Comparison of ENCODE assay signal across 1 cellular context in the genomic region with DNA sequence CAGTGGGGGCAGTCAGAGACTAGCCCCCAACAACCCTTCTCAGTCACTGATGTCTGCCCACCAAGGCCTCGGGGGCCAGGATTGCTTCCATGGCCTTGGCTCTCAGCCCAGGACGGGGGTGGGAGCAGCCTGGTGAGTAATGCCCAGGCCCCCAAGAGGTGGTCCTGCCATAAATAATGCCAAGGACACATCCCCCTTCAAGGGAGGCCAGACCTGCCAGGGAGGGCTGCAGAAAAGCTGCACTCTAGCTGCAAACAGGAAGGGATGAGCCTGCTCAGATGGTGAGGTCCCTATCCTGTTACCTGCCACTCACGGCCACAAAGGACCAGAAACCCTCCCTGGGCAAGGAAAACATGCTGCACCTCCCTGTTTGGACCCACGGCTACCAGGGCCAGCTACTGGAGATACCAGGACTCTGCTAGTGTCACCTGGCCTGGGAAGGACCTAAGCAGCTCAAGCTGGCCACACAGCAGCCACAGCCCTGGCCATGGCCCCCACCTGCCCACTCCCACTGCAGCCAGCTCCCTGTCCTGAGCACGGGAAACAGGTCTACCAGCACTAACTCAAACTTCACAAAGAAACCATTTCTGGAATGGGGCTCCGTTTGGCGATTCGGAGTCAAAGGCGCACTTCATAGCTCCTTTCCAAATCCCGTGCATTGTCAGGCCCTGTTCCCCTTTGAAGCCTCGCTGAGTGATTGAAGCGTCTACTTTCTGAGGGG.
TF ChIP-seq lines count a peak whose summit lies in the region.

No MANE protein-coding gene starts in this region.

TF ChIP-seq in K562, 482 proteins besides CTCF, POLR2A, EP300 and RAD21 (continued from another document and continues in another):
- TF ChIP-seq, protein P1, sequence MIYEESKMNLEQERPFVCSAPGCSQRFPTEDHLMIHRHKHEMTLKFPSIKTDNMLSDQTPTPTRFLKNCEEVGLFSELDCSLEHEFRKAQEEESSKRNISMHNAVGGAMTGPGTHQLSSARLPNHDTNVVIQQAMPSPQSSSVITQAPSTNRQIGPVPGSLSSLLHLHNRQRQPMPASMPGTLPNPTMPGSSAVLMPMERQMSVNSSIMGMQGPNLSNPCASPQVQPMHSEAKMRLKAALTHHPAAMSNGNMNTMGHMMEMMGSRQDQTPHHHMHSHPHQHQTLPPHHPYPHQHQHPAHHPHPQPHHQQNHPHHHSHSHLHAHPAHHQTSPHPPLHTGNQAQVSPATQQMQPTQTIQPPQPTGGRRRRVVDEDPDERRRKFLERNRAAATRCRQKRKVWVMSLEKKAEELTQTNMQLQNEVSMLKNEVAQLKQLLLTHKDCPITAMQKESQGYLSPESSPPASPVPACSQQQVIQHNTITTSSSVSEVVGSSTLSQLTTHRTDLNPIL (CRISPR knock-in tag; IDR thresholded peaks at IDR 0.05), result no peak
- TF ChIP-seq ZNF561 (CRISPR knock-in tag; conservative IDR thresholded peaks at IDR 0.05) (no peak), ZBED1 (IDR thresholded peaks at IDR 0.05) (0 out of 2 replicates have a peak, but pooled peaks have one; percentile 26), POU5F1 (IDR thresholded peaks at IDR 0.05; ENCODE audit: borderline replicate concordance, low read depth, low read length, partially characterized antibody) (no peak), RBM39 (optimal IDR thresholded peaks at IDR 0.05; ENCODE audit: low read depth, low read length) (no peak), CEBPB (tag; IDR thresholded peaks at IDR 0.05) (no peak), HNRNPK (IDR thresholded peaks at IDR 0.05; ENCODE audit: low read depth, low read length, poor library complexity, severe bottlenecking) (no peak), NCOA1 (IDR thresholded peaks at IDR 0.05; ENCODE audit: low read depth) (no peak), TEAD2 (tag; IDR thresholded peaks at IDR 0.05) (no peak), FOXK2 (conservative IDR thresholded peaks at IDR 0.05 in 1 of 2, IDR thresholded peaks at IDR 0.05 in 1 of 2; ENCODE audit: low read depth in 2 of 2) (no peak), ZNF431 (CRISPR knock-in tag; IDR thresholded peaks at IDR 0.05) (no peak), XRCC5 (IDR thresholded peaks at IDR 0.05; ENCODE audit: low read depth, low read length) (no peak), ZNF696 (CRISPR knock-in tag; conservative IDR thresholded peaks at IDR 0.05) (no peak), NCOA2 (IDR thresholded peaks at IDR 0.05; ENCODE audit: partially characterized antibody in 2 of 2) (no peak), ZNF311 (CRISPR knock-in tag; IDR thresholded peaks at IDR 0.05) (no peak), ATF7 (IDR thresholded peaks at IDR 0.05) (no peak)
- TF ChIP-seq, protein P2, sequence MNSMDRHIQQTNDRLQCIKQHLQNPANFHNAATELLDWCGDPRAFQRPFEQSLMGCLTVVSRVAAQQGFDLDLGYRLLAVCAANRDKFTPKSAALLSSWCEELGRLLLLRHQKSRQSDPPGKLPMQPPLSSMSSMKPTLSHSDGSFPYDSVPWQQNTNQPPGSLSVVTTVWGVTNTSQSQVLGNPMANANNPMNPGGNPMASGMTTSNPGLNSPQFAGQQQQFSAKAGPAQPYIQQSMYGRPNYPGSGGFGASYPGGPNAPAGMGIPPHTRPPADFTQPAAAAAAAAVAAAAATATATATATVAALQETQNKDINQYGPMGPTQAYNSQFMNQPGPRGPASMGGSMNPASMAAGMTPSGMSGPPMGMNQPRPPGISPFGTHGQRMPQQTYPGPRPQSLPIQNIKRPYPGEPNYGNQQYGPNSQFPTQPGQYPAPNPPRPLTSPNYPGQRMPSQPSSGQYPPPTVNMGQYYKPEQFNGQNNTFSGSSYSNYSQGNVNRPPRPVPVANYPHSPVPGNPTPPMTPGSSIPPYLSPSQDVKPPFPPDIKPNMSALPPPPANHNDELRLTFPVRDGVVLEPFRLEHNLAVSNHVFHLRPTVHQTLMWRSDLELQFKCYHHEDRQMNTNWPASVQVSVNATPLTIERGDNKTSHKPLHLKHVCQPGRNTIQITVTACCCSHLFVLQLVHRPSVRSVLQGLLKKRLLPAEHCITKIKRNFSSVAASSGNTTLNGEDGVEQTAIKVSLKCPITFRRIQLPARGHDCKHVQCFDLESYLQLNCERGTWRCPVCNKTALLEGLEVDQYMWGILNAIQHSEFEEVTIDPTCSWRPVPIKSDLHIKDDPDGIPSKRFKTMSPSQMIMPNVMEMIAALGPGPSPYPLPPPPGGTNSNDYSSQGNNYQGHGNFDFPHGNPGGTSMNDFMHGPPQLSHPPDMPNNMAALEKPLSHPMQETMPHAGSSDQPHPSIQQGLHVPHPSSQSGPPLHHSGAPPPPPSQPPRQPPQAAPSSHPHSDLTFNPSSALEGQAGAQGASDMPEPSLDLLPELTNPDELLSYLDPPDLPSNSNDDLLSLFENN (IDR thresholded peaks at IDR 0.05; ENCODE audit: low read depth in 2 of 2, low read length in 2 of 2), result no peak
- TF ChIP-seq, protein P3, sequence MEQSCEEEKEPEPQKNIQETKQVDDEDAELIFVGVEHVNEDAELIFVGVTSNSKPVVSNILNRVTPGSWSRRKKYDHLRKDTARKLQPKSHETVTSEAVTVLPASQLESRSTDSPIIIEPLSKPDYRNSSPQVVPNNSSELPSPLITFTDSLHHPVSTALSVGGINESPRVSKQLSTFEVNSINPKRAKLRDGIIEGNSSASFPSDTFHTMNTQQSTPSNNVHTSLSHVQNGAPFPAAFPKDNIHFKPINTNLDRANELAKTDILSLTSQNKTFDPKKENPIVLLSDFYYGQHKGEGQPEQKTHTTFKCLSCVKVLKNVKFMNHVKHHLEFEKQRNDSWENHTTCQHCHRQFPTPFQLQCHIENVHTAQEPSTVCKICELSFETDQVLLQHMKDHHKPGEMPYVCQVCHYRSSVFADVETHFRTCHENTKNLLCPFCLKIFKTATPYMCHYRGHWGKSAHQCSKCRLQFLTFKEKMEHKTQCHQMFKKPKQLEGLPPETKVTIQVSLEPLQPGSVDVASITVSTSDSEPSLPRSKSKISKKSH (CRISPR knock-in tag; IDR thresholded peaks at IDR 0.05), result no peak
- TF ChIP-seq, protein P4, sequence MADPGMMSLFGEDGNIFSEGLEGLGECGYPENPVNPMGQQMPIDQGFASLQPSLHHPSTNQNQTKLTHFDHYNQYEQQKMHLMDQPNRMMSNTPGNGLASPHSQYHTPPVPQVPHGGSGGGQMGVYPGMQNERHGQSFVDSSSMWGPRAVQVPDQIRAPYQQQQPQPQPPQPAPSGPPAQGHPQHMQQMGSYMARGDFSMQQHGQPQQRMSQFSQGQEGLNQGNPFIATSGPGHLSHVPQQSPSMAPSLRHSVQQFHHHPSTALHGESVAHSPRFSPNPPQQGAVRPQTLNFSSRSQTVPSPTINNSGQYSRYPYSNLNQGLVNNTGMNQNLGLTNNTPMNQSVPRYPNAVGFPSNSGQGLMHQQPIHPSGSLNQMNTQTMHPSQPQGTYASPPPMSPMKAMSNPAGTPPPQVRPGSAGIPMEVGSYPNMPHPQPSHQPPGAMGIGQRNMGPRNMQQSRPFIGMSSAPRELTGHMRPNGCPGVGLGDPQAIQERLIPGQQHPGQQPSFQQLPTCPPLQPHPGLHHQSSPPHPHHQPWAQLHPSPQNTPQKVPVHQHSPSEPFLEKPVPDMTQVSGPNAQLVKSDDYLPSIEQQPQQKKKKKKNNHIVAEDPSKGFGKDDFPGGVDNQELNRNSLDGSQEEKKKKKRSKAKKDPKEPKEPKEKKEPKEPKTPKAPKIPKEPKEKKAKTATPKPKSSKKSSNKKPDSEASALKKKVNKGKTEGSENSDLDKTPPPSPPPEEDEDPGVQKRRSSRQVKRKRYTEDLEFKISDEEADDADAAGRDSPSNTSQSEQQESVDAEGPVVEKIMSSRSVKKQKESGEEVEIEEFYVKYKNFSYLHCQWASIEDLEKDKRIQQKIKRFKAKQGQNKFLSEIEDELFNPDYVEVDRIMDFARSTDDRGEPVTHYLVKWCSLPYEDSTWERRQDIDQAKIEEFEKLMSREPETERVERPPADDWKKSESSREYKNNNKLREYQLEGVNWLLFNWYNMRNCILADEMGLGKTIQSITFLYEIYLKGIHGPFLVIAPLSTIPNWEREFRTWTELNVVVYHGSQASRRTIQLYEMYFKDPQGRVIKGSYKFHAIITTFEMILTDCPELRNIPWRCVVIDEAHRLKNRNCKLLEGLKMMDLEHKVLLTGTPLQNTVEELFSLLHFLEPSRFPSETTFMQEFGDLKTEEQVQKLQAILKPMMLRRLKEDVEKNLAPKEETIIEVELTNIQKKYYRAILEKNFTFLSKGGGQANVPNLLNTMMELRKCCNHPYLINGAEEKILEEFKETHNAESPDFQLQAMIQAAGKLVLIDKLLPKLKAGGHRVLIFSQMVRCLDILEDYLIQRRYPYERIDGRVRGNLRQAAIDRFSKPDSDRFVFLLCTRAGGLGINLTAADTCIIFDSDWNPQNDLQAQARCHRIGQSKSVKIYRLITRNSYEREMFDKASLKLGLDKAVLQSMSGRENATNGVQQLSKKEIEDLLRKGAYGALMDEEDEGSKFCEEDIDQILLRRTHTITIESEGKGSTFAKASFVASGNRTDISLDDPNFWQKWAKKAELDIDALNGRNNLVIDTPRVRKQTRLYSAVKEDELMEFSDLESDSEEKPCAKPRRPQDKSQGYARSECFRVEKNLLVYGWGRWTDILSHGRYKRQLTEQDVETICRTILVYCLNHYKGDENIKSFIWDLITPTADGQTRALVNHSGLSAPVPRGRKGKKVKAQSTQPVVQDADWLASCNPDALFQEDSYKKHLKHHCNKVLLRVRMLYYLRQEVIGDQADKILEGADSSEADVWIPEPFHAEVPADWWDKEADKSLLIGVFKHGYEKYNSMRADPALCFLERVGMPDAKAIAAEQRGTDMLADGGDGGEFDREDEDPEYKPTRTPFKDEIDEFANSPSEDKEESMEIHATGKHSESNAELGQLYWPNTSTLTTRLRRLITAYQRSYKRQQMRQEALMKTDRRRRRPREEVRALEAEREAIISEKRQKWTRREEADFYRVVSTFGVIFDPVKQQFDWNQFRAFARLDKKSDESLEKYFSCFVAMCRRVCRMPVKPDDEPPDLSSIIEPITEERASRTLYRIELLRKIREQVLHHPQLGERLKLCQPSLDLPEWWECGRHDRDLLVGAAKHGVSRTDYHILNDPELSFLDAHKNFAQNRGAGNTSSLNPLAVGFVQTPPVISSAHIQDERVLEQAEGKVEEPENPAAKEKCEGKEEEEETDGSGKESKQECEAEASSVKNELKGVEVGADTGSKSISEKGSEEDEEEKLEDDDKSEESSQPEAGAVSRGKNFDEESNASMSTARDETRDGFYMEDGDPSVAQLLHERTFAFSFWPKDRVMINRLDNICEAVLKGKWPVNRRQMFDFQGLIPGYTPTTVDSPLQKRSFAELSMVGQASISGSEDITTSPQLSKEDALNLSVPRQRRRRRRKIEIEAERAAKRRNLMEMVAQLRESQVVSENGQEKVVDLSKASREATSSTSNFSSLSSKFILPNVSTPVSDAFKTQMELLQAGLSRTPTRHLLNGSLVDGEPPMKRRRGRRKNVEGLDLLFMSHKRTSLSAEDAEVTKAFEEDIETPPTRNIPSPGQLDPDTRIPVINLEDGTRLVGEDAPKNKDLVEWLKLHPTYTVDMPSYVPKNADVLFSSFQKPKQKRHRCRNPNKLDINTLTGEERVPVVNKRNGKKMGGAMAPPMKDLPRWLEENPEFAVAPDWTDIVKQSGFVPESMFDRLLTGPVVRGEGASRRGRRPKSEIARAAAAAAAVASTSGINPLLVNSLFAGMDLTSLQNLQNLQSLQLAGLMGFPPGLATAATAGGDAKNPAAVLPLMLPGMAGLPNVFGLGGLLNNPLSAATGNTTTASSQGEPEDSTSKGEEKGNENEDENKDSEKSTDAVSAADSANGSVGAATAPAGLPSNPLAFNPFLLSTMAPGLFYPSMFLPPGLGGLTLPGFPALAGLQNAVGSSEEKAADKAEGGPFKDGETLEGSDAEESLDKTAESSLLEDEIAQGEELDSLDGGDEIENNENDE (IDR thresholded peaks at IDR 0.05; ENCODE audit: low read depth, low read length), result peak; percentile 69
- TF ChIP-seq, protein P5, sequence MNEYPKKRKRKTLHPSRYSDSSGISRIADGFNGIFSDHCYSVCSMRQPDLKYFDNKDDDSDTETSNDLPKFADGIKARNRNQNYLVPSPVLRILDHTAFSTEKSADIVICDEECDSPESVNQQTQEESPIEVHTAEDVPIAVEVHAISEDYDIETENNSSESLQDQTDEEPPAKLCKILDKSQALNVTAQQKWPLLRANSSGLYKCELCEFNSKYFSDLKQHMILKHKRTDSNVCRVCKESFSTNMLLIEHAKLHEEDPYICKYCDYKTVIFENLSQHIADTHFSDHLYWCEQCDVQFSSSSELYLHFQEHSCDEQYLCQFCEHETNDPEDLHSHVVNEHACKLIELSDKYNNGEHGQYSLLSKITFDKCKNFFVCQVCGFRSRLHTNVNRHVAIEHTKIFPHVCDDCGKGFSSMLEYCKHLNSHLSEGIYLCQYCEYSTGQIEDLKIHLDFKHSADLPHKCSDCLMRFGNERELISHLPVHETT (CRISPR knock-in tag; conservative IDR thresholded peaks at IDR 0.05 in 1 of 2, IDR thresholded peaks at IDR 0.05 in 1 of 2), result no peak; a peak in 1 of 4 replicates
- TF ChIP-seq, protein P6, sequence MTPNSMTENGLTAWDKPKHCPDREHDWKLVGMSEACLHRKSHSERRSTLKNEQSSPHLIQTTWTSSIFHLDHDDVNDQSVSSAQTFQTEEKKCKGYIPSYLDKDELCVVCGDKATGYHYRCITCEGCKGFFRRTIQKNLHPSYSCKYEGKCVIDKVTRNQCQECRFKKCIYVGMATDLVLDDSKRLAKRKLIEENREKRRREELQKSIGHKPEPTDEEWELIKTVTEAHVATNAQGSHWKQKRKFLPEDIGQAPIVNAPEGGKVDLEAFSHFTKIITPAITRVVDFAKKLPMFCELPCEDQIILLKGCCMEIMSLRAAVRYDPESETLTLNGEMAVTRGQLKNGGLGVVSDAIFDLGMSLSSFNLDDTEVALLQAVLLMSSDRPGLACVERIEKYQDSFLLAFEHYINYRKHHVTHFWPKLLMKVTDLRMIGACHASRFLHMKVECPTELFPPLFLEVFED (CRISPR knock-in tag; conservative IDR thresholded peaks at IDR 0.05), result no peak
- TF ChIP-seq, protein P7, sequence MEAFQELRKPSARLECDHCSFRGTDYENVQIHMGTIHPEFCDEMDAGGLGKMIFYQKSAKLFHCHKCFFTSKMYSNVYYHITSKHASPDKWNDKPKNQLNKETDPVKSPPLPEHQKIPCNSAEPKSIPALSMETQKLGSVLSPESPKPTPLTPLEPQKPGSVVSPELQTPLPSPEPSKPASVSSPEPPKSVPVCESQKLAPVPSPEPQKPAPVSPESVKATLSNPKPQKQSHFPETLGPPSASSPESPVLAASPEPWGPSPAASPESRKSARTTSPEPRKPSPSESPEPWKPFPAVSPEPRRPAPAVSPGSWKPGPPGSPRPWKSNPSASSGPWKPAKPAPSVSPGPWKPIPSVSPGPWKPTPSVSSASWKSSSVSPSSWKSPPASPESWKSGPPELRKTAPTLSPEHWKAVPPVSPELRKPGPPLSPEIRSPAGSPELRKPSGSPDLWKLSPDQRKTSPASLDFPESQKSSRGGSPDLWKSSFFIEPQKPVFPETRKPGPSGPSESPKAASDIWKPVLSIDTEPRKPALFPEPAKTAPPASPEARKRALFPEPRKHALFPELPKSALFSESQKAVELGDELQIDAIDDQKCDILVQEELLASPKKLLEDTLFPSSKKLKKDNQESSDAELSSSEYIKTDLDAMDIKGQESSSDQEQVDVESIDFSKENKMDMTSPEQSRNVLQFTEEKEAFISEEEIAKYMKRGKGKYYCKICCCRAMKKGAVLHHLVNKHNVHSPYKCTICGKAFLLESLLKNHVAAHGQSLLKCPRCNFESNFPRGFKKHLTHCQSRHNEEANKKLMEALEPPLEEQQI (IDR thresholded peaks at IDR 0.05), result no peak
